Comparison of ENCODE assay signal across 8 cellular contexts in the genomic region with DNA sequence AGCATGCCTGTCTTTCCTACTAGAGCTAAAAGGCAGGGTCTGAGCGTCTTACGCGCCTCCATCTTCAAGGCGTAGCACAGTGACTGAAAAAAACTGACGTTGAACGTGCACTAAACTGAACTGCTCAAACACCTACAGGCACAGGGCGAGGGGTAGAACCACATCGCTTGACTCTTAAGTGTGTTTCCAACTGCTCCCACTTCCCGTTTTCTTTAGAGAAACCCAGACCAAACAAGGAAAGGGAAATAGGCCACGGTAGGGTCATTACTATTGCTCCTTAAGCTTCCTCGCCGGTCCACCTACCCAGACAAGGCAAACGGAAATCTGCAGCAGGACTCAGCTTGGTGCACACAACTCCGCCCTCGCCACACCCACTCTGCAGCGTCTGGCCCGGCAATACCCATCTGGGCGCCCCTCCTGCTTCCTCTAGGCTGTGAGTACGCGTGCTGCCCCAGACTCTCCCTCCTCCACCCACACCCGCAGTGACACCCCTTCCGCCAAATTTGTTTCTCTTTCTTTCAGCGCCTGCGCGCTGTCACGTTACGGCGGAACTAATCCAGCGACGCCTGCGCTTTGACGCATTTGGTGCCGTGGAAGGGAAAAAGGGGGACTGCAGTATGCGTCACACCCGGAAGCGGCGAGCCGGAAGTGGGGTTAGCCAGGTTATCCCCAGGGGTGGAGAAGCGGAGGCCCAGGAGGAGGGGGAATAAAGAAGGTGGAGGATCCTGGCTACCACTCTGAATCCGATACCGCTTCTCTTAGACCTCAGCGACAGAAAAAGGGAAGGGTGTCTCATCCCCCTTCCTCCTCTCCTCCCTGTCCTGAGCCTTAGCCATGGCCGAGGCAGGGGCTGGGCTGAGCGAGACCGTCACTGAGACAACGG. TPM values are rescaled to one million over a fixed set of nuclear protein-coding genes. Genes with fewer than 3 reads are reported as not detected.
DNase-seq lines count a peak whose midpoint lies in the region; ATAC-seq and TF ChIP-seq lines count a peak whose summit lies in the region.

TSS of gene PPP1R11 (plus strand) at position 622 of the 883 bp plus-strand sequence. CDS start at position 835, 213 bp downstream.

- H3K9me3 ChIP-seq in breast epithelium (no peaks in the 10 kb centered on the region), iPS-18a (ENCODE audit: control insufficient read depth, low read depth, low read length) (no peaks in the 10 kb centered on the region), skeletal muscle satellite cell (replicated peaks; ENCODE audit: low read length) (no peaks in the 10 kb centered on the region)

- DNase-seq in NCI-H2196 treated with DMSO at 0.1 percent for 48 hours (lab: John Stamatoyannopoulos, UW; ENCODE audit: unreplicated experiment) (peak; percentile 99), breast epithelium (ENCODE audit: low spot score in 2 of 2) (peak; percentile 97 to 99)

- peak within 1 kb of the TSS; percentile 46 for H3K9ac ChIP-seq in iPS-18a (ENCODE audit: low read length)
- H3K9ac ChIP-seq in skeletal muscle satellite cell (ENCODE audit: low read depth, low read length) = peak within 1 kb of the TSS; percentile 86

- H3K27me3 ChIP-seq in ACC112 (ENCODE audit: insufficient read depth, low read length) (peaks cover 6% of the 10 kb centered on the region), breast epithelium (no peaks in the 10 kb centered on the region), iPS-18a (ENCODE audit: control insufficient read depth, insufficient read depth, low read length) (no peaks in the 10 kb centered on the region), skeletal muscle satellite cell (ENCODE audit: control insufficient read depth, insufficient read depth, low read length) (peaks cover 5% of the 10 kb centered on the region)

- peak; percentile 88 for ATAC-seq in GM18870 (IDR thresholded peaks at IDR 0.05; ENCODE audit: unreplicated experiment)
- ATAC-seq in HG03135 (IDR thresholded peaks at IDR 0.05; ENCODE audit: unreplicated experiment) = peak; percentile 96

- no peaks in the 10 kb centered on the region for H3K36me3 ChIP-seq in ACC112 (ENCODE audit: insufficient read depth, low read length)
- no peaks in the 10 kb centered on the region for H3K36me3 ChIP-seq in breast epithelium
- peaks cover 8% of the 10 kb centered on the region for H3K36me3 ChIP-seq in iPS-18a (ENCODE audit: control insufficient read depth, low read depth, low read length)
- H3K36me3 ChIP-seq in skeletal muscle satellite cell (ENCODE audit: insufficient read depth, low read length) = peaks cover 23% of the 10 kb centered on the region

- peak within 1 kb of the TSS; percentile 87 for H2AFZ ChIP-seq in ACC112 (ENCODE audit: low read length, unreplicated experiment)

- peaks cover 21% of the 10 kb centered on the region for H3K4me1 ChIP-seq in ACC112 (ENCODE audit: control insufficient read depth, insufficient read depth, low read length, unreplicated experiment)
- peaks cover 3 to 7% of the 10 kb centered on the region in 2 donors for H3K4me1 ChIP-seq in breast epithelium
- peaks cover 6% of the 10 kb centered on the region for H3K4me1 ChIP-seq in iPS-18a (ENCODE audit: control insufficient read depth, low read depth, low read length)
- peaks cover 22% of the 10 kb centered on the region for H3K4me1 ChIP-seq in skeletal muscle satellite cell (ENCODE audit: control insufficient read depth, insufficient read depth, low read length)

- intact Hi-C loops in breast epithelium (cut with DNase I; ENCODE audit: low total_unique reads) = no loop called here

- peak; percentile 46 for TF ChIP-seq POLR2A in breast epithelium (IDR thresholded peaks at IDR 0.05)

- H3K27ac ChIP-seq in ACC112 (ENCODE audit: low read depth, low read length) (peak within 1 kb of the TSS; percentile 80), VCaP (peak within 1 kb of the TSS; percentile 89), breast epithelium (peak within 1 kb of the TSS; percentile 95 to 96), iPS-18a (ENCODE audit: low read length) (peak within 1 kb of the TSS; percentile 66)

- no peak for TF ChIP-seq CTCF in VCaP (conservative IDR thresholded peaks at IDR 0.05)
- no peak for TF ChIP-seq CTCF in breast epithelium (IDR thresholded peaks at IDR 0.05)

- H3K79me2 ChIP-seq in ACC112 (ENCODE audit: control insufficient read depth, insufficient read depth, low read length, unreplicated experiment) = peaks cover 12% of the 10 kb centered on the region

- peak within 1 kb of the TSS; percentile 89 for H3K4me2 ChIP-seq in skeletal muscle satellite cell (ENCODE audit: low read length)

- peak within 1 kb of the TSS; percentile 84 for H3K4me3 ChIP-seq in ACC112 (ENCODE audit: low read depth, low read length)
- H3K4me3 ChIP-seq in breast epithelium = peak within 1 kb of the TSS; percentile 65 to 82 (median 68)
- peak within 1 kb of the TSS; percentile 90 for H3K4me3 ChIP-seq in iPS-18a (ENCODE audit: low read length)
- H3K4me3 ChIP-seq in skeletal muscle satellite cell (ENCODE audit: low read length) = peak within 1 kb of the TSS; percentile 75

RNA-seq across cellular contexts. Expression of gene PPP1R11, which starts in this region (rescaled TPM):
- 10 to 100 TPM; 28.2 to 43.5 (median 35.8) TPM for total RNA-seq in breast epithelium
- 29.4 and 38.9 TPM in 2 replicates for total RNA-seq in skeletal muscle satellite cell (2012; rRNA removed)

Comparison
In these comparisons a context has a peak if more than half of its experiments do, and no peak if none do; other contexts are left out.
1. Peak in every context shown above with its lines: DNase-seq, ATAC-seq, H3K4me3 ChIP-seq and H3K27ac ChIP-seq.